Comparison of ENCODE assay signal across 1 cellular context in the genomic region with DNA sequence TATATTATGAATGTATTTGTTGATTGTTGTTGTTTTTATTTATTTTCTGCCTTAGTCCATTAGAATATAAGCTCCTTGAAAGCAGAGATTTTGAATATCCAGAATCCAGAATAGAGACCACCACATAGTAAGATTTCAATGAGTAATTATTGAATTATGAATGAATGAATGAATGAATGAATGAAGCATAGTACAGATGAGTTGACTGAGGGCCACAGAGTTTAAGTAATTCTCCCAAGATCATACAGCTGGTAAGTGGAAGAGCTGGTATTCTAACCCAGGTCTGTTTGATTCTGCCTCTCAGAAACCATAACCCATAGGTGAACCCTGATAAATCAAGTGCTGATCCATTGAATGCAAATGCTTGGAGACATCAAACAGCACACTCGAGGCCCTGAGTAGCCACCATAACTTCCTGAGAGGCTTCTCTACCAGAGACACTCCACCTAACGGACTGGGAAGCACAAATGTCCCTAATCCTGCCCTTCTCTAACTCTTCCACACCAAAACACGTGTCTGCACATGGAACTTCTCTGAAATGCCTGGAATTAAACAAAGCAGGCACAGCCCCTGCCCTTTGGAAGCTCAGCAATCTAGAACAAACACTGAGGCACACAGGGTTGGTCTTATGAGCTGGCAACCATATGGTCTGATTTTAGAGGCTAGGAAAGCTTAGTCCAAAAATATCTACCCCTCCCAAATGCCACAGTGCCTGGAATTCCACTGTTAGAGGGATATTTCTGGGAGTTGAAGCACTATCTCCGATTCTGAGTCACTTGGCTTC.
TF ChIP-seq lines count a peak whose summit lies in the region.

No MANE protein-coding gene starts in this region.

TF ChIP-seq in HepG2, 621 proteins besides CTCF, POLR2A, EP300 and RAD21 (continued from another document and continues in another):
- TF ChIP-seq, protein P1, sequence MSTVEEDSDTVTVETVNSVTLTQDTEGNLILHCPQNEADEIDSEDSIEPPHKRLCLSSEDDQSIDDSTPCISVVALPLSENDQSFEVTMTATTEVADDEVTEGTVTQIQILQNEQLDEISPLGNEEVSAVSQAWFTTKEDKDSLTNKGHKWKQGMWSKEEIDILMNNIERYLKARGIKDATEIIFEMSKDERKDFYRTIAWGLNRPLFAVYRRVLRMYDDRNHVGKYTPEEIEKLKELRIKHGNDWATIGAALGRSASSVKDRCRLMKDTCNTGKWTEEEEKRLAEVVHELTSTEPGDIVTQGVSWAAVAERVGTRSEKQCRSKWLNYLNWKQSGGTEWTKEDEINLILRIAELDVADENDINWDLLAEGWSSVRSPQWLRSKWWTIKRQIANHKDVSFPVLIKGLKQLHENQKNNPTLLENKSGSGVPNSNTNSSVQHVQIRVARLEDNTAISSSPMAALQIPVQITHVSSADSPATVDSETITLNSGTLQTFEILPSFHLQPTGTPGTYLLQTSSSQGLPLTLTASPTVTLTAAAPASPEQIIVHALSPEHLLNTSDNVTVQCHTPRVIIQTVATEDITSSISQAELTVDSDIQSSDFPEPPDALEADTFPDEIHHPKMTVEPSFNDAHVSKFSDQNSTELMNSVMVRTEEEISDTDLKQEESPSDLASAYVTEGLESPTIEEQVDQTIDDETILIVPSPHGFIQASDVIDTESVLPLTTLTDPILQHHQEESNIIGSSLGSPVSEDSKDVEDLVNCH (CRISPR knock-in tag; IDR thresholded peaks at IDR 0.05) = no peak
- TF ChIP-seq ZNF337 (CRISPR knock-in tag; IDR thresholded peaks at IDR 0.05; ENCODE audit: borderline replicate concordance, low read depth) (no peak), SALL1 (CRISPR knock-in tag; IDR thresholded peaks at IDR 0.05) (peak; percentile 84), TARDBP (CRISPR knock-in tag; IDR thresholded peaks at IDR 0.05) (peak; percentile 53; the same call in 1 of the 2 replicates), TBX3 (IDR thresholded peaks at IDR 0.05; ENCODE audit: borderline replicate concordance) (no peak), ZNF484 (CRISPR knock-in tag; IDR thresholded peaks at IDR 0.05; ENCODE audit: borderline replicate concordance, low read depth) (no peak), ZNF460 (CRISPR knock-in tag; IDR thresholded peaks at IDR 0.05; ENCODE audit: borderline replicate concordance) (no peak), ZNF569 (CRISPR knock-in tag; IDR thresholded peaks at IDR 0.05; ENCODE audit: borderline replicate concordance) (no peak), SIN3A (IDR thresholded peaks at IDR 0.05; ENCODE audit: borderline replicate concordance, low read depth, low read length) (no peak), ZNF720 (CRISPR knock-in tag; IDR thresholded peaks at IDR 0.05) (no peak), MEF2D (CRISPR knock-in tag; IDR thresholded peaks at IDR 0.05) (peak; percentile 49; the same call in 1 of the 2 replicates), ZNF382 (CRISPR knock-in tag; IDR thresholded peaks at IDR 0.05; ENCODE audit: borderline replicate concordance) (no peak), ZNF260 (CRISPR knock-in tag; IDR thresholded peaks at IDR 0.05; ENCODE audit: borderline replicate concordance, low read depth) (no peak), ZFP41 (CRISPR knock-in tag; IDR thresholded peaks at IDR 0.05; ENCODE audit: borderline replicate concordance) (no peak), ZNF251 (CRISPR knock-in tag; IDR thresholded peaks at IDR 0.05) (no peak), ZSCAN9 (CRISPR knock-in tag; IDR thresholded peaks at IDR 0.05; ENCODE audit: borderline replicate concordance) (no peak), ZNF10 (CRISPR knock-in tag; IDR thresholded peaks at IDR 0.05; ENCODE audit: borderline replicate concordance, low read depth) (no peak), ZNF205 (CRISPR knock-in tag; IDR thresholded peaks at IDR 0.05) (no peak), ZNF383 (CRISPR knock-in tag; IDR thresholded peaks at IDR 0.05; ENCODE audit: borderline replicate concordance) (no peak), TCF7L2 (IDR thresholded peaks at IDR 0.05; ENCODE audit: low read depth, low read length) (no peak)
- TF ChIP-seq, protein P2, sequence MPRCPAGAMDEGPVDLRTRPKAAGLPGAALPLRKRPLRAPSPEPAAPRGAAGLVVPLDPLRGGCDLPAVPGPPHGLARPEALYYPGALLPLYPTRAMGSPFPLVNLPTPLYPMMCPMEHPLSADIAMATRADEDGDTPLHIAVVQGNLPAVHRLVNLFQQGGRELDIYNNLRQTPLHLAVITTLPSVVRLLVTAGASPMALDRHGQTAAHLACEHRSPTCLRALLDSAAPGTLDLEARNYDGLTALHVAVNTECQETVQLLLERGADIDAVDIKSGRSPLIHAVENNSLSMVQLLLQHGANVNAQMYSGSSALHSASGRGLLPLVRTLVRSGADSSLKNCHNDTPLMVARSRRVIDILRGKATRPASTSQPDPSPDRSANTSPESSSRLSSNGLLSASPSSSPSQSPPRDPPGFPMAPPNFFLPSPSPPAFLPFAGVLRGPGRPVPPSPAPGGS (CRISPR knock-in tag; IDR thresholded peaks at IDR 0.05) = peak; percentile 44; the same call in 1 of the 2 replicates
- TF ChIP-seq, protein P3, sequence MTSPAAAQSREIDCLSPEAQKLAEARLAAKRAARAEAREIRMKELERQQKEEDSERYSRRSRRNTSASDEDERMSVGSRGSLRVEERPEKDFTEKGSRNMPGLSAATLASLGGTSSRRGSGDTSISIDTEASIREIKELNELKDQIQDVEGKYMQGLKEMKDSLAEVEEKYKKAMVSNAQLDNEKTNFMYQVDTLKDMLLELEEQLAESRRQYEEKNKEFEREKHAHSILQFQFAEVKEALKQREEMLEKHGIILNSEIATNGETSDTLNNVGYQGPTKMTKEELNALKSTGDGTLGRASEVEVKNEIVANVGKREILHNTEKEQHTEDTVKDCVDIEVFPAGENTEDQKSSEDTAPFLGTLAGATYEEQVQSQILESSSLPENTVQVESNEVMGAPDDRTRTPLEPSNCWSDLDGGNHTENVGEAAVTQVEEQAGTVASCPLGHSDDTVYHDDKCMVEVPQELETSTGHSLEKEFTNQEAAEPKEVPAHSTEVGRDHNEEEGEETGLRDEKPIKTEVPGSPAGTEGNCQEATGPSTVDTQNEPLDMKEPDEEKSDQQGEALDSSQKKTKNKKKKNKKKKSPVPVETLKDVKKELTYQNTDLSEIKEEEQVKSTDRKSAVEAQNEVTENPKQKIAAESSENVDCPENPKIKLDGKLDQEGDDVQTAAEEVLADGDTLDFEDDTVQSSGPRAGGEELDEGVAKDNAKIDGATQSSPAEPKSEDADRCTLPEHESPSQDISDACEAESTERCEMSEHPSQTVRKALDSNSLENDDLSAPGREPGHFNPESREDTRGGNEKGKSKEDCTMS (CRISPR knock-in tag; conservative IDR thresholded peaks at IDR 0.05) = no peak
- TF ChIP-seq, protein P4, sequence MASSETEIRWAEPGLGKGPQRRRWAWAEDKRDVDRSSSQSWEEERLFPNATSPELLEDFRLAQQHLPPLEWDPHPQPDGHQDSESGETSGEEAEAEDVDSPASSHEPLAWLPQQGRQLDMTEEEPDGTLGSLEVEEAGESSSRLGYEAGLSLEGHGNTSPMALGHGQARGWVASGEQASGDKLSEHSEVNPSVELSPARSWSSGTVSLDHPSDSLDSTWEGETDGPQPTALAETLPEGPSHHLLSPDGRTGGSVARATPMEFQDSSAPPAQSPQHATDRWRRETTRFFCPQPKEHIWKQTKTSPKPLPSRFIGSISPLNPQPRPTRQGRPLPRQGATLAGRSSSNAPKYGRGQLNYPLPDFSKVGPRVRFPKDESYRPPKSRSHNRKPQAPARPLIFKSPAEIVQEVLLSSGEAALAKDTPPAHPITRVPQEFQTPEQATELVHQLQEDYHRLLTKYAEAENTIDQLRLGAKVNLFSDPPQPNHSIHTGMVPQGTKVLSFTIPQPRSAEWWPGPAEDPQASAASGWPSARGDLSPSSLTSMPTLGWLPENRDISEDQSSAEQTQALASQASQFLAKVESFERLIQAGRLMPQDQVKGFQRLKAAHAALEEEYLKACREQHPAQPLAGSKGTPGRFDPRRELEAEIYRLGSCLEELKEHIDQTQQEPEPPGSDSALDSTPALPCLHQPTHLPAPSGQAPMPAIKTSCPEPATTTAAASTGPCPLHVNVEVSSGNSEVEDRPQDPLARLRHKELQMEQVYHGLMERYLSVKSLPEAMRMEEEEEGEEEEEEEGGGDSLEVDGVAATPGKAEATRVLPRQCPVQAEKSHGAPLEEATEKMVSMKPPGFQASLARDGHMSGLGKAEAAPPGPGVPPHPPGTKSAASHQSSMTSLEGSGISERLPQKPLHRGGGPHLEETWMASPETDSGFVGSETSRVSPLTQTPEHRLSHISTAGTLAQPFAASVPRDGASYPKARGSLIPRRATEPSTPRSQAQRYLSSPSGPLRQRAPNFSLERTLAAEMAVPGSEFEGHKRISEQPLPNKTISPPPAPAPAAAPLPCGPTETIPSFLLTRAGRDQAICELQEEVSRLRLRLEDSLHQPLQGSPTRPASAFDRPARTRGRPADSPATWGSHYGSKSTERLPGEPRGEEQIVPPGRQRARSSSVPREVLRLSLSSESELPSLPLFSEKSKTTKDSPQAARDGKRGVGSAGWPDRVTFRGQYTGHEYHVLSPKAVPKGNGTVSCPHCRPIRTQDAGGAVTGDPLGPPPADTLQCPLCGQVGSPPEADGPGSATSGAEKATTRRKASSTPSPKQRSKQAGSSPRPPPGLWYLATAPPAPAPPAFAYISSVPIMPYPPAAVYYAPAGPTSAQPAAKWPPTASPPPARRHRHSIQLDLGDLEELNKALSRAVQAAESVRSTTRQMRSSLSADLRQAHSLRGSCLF (CRISPR knock-in tag; IDR thresholded peaks at IDR 0.05; ENCODE audit: borderline replicate concordance) = no peak
- TF ChIP-seq, protein P5, sequence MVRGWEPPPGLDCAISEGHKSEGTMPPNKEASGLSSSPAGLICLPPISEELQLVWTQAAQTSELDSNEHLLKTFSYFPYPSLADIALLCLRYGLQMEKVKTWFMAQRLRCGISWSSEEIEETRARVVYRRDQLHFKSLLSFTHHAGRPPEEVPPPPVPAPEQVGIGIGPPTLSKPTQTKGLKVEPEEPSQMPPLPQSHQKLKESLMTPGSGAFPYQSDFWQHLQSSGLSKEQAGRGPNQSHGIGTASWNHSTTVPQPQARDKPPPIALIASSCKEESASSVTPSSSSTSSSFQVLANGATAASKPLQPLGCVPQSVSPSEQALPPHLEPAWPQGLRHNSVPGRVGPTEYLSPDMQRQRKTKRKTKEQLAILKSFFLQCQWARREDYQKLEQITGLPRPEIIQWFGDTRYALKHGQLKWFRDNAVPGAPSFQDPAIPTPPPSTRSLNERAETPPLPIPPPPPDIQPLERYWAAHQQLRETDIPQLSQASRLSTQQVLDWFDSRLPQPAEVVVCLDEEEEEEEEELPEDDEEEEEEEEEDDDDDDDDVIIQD (CRISPR knock-in tag; IDR thresholded peaks at IDR 0.05; ENCODE audit: low read depth) = 0 out of 2 replicates have a peak, but pooled peaks have one; percentile 45
- TF ChIP-seq, protein P6, sequence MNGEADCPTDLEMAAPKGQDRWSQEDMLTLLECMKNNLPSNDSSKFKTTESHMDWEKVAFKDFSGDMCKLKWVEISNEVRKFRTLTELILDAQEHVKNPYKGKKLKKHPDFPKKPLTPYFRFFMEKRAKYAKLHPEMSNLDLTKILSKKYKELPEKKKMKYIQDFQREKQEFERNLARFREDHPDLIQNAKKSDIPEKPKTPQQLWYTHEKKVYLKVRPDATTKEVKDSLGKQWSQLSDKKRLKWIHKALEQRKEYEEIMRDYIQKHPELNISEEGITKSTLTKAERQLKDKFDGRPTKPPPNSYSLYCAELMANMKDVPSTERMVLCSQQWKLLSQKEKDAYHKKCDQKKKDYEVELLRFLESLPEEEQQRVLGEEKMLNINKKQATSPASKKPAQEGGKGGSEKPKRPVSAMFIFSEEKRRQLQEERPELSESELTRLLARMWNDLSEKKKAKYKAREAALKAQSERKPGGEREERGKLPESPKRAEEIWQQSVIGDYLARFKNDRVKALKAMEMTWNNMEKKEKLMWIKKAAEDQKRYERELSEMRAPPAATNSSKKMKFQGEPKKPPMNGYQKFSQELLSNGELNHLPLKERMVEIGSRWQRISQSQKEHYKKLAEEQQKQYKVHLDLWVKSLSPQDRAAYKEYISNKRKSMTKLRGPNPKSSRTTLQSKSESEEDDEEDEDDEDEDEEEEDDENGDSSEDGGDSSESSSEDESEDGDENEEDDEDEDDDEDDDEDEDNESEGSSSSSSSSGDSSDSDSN (CRISPR knock-in tag; IDR thresholded peaks at IDR 0.05) = no peak
- TF ChIP-seq, protein P7, sequence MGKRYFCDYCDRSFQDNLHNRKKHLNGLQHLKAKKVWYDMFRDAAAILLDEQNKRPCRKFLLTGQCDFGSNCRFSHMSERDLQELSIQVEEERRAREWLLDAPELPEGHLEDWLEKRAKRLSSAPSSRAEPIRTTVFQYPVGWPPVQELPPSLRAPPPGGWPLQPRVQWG (CRISPR knock-in tag; IDR thresholded peaks at IDR 0.05; ENCODE audit: borderline replicate concordance, low read depth) = no peak
- TF ChIP-seq, protein P8, sequence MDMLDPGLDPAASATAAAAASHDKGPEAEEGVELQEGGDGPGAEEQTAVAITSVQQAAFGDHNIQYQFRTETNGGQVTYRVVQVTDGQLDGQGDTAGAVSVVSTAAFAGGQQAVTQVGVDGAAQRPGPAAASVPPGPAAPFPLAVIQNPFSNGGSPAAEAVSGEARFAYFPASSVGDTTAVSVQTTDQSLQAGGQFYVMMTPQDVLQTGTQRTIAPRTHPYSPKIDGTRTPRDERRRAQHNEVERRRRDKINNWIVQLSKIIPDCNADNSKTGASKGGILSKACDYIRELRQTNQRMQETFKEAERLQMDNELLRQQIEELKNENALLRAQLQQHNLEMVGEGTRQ (IDR thresholded peaks at IDR 0.05; ENCODE audit: low read depth, low read length) = no peak
- TF ChIP-seq, protein P8 (CRISPR knock-in tag; IDR thresholded peaks at IDR 0.05; ENCODE audit: borderline replicate concordance) = no peak
- TF ChIP-seq, protein P9, sequence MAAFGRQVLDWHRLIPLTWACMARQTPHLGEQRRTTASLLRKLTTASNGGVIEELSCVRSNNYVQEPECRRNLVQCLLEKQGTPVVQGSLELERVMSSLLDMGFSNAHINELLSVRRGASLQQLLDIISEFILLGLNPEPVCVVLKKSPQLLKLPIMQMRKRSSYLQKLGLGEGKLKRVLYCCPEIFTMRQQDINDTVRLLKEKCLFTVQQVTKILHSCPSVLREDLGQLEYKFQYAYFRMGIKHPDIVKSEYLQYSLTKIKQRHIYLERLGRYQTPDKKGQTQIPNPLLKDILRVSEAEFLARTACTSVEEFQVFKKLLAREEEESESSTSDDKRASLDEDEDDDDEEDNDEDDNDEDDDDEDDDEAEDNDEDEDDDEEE (CRISPR knock-in tag; IDR thresholded peaks at IDR 0.05) = no peak
- TF ChIP-seq, protein P10, sequence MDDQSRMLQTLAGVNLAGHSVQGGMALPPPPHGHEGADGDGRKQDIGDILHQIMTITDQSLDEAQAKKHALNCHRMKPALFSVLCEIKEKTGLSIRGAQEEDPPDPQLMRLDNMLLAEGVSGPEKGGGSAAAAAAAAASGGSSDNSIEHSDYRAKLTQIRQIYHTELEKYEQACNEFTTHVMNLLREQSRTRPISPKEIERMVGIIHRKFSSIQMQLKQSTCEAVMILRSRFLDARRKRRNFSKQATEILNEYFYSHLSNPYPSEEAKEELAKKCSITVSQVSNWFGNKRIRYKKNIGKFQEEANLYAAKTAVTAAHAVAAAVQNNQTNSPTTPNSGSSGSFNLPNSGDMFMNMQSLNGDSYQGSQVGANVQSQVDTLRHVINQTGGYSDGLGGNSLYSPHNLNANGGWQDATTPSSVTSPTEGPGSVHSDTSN (CRISPR knock-in tag; IDR thresholded peaks at IDR 0.05; ENCODE audit: borderline replicate concordance) = no peak; the same call in 1 of the 2 replicates
